In genomic region chr14:82420874-82421273, GRCh38 we compare ENCODE assay signal across 25 cellular contexts.
"Had no signal": no experiment of that assay in that cellular context is flagged by ENCODE, and none has a peak within 500 bp of the region (broad histone marks: within the 10 kb centered on the region; RNA-seq: fewer than 3 reads in every experiment).

No MANE protein-coding gene starts in this region.

- H3K36me3 ChIP-seq: adrenal gland, MG63 had no signal

- FAIRE-seq: RCC 7860 had no signal

- ATAC-seq: activated CD8-positive, alpha-beta T cell treated with anti-CD3 and anti-CD28 coated beads, Interleukin-2, amount 10 ng/mL, durations not matched to agents 7 days and 5 days; PC-3; T-helper 17 cell; WTC11 had no signal

- H3K27me3 ChIP-seq: adrenal gland, MG63 had no signal

- DNase-seq: activated CD4-positive, alpha-beta T cell treated with anti-CD3 and anti-CD28 coated beads for 48 hours; activated CD4-positive, alpha-beta T cell treated with anti-CD3 and anti-CD28 coated beads, Interleukin-2, amount 50 U/mL, for 4 hours; activated CD4-positive, CD25-positive, alpha-beta regulatory T cell treated with anti-CD3 and anti-CD28 coated beads, Interleukin-2, amount 50 U/mL, for 72 hours; activated CD8-positive, alpha-beta memory T cell treated with anti-CD3 and anti-CD28 coated beads, Interleukin-2, amount 50 U/mL, for 48 hours; activated CD8-positive, alpha-beta T cell treated with anti-CD3 and anti-CD28 coated beads, Interleukin-2, amount 10 ng/mL, durations not matched to agents 7 days and 5 days; activated naive CD4-positive, alpha-beta T cell treated with anti-CD3 and anti-CD28 coated beads, Interleukin-2, amount 50 U/mL, for 16 hours; activated naive CD8-positive, alpha-beta T cell treated with anti-CD3 and anti-CD28 coated beads, Interleukin-2, amount 10 ng/mL, durations not matched to agents 7 days and 5 days; activated T-cell treated with anti-CD3 and anti-CD28 coated beads, Interleukin-2, amount 50 U/mL, for 1 hour; adrenal gland; MG63; MV-4-11; NCI-H1092 treated with DMSO at 0.1 percent for 48 hours; NCI-H1417 treated with DMSO at 0.1 percent for 48 hours; NCI-H1694; NCI-H2029; NCI-H2107; NCI-H226; NCI-H526; NCI-H774; PC-3; SIG-M5; T-helper 17 cell; T-helper 9 cell had no signal

- H3K4me1 ChIP-seq: adrenal gland had no signal

- H3K4me3 ChIP-seq: adrenal gland, MG63 had no signal

- H3K9me3 ChIP-seq: adrenal gland, MG63 had no signal

- H3K27ac ChIP-seq: adrenal gland had no signal
